ENCODE assay signal across 9 cellular contexts in the genomic region with DNA sequence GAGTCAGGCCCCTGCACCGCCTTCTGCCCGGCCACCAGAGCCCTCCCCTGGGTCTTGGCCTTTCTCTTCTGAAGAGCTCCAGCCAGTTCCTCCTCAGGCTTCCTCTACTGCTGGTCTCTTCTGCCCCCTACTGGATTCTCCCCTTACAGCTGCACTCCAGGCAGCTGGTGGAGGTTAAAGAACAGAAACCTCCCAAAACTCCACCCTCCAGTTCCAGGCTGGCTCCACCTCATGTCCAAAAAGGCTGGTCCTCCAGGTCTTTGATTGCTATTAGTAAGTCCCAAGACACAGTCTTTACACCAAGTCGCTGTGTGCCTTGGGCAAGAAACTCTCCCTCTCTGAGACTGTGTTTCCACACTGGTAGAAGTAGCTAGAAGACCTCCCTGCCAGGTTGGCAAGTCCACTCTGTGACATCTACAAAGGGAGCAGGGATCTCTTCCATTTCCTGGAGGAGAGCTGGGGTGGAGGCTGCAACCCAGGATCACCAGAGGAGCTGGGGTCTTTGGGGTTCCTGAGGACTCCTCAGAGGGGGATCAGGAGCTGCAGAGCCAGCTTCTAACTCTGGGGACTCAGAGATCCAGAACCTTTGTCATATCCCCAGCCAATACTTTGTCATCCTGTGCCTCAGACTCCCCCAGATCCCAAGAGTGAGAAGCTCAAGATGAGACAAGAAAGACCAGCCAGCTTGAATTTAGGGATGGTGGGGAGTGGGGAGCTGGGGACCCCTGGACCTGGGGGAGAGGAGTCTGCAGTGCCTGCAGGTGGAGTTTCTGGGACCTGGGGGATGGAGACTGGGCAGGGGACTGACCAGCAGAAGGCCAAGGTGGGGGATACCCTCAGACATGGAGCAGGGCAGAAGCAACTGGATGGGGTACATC. TPM values are rescaled to one million over a fixed set of nuclear protein-coding genes. Genes with fewer than 3 reads are reported as not detected.
DNase-seq lines count a peak whose midpoint lies in the region; ATAC-seq and FAIRE-seq lines count a peak whose summit lies in the region.
"Had no signal": no experiment of that assay in that cellular context is flagged by ENCODE, and none has a peak within 500 bp of the region (broad histone marks: within the 10 kb centered on the region; RNA-seq: fewer than 3 reads in every experiment).

No MANE protein-coding gene starts in this region.

- DNase-seq in DMS53 (lab: John Stamatoyannopoulos, UW): peak; percentile 73
- no peak for DNase-seq in DMS53 treated with DMSO at 0.1 percent for 48 hours (lab: John Stamatoyannopoulos, UW; ENCODE audit: unreplicated experiment)
- peak; percentile 63 for DNase-seq in Jurkat, Clone E6-1 (ENCODE audit: low read depth, low spot score)
- peak; percentile 46 to 57 for DNase-seq in SHP77 (lab: John Stamatoyannopoulos, UW)
- peak; percentile 36 to 72 for DNase-seq in frontal cortex (ENCODE audit: low spot score in 2 of 2)
- peak; percentile 71 for DNase-seq in pons (ENCODE audit: low spot score)
- DNase-seq in NCI-H128 (lab: John Stamatoyannopoulos, UW; ENCODE audit: unreplicated experiment): no peak

- H3K27me3 Mint-ChIP-seq in activated T-helper 17 cell treated with anti-CD3 and anti-CD28 coated beads, Interleukin-2, amount 50 U/mL, for 72 hours: peaks cover 19% of the 10 kb centered on the region

- FAIRE-seq in frontal cortex (lab: Jason Lieb, UNC): no peak
- FAIRE-seq: A204.1 had no signal

- H3K9me3 Mint-ChIP-seq in activated T-helper 17 cell treated with anti-CD3 and anti-CD28 coated beads, Interleukin-2, amount 50 U/mL, for 72 hours: no peaks in the 10 kb centered on the region

- no peak overlapping the region for H3K4me3 Mint-ChIP-seq in activated T-helper 17 cell treated with anti-CD3 and anti-CD28 coated beads, Interleukin-2, amount 50 U/mL, for 72 hours

- no peak overlapping the region for H3K4me3 ChIP-seq in Jurkat, Clone E6-1 (ENCODE audit: low read length)

- ATAC-seq in activated T-helper 17 cell treated with anti-CD3 and anti-CD28 coated beads, Interleukin-2, amount 50 U/mL, for 72 hours (replicated peaks): peak; percentile 70

- no peaks in the 10 kb centered on the region for H3K36me3 Mint-ChIP-seq in activated T-helper 17 cell treated with anti-CD3 and anti-CD28 coated beads, Interleukin-2, amount 50 U/mL, for 72 hours (ENCODE audit: low read depth)

- no peaks in the 10 kb centered on the region for H3K4me1 Mint-ChIP-seq in activated T-helper 17 cell treated with anti-CD3 and anti-CD28 coated beads, Interleukin-2, amount 50 U/mL, for 72 hours

- no peak overlapping the region for H3K27ac Mint-ChIP-seq in activated T-helper 17 cell treated with anti-CD3 and anti-CD28 coated beads, Interleukin-2, amount 50 U/mL, for 72 hours

RNA-seq across cellular contexts. Expression of gene IGLL5, which starts 3.4 kb away (rescaled TPM):
- not detected for polyA plus RNA-seq in Jurkat, Clone E6-1 (2012; ENCODE audit: insufficient read depth, insufficient read length)
- total RNA-seq in activated T-helper 17 cell treated with anti-CD3 and anti-CD28 coated beads, Interleukin-2, amount 50 U/mL, for 72 hours: not detected
- total RNA-seq in frontal cortex: not detected

Comparison
In these comparisons a context has a peak if more than half of its experiments do, and no peak if none do; other contexts are left out.
1. DNase-seq: peak in DMS53 (single experiment), Jurkat, Clone E6-1 (single experiment), SHP77 (2 of 2), frontal cortex (2 of 2) and pons (single experiment); none in DMS53 treated with DMSO at 0.1 percent for 48 hours (single experiment) and NCI-H128 (single experiment).